ENCODE assay signal across 11 cellular contexts in genomic region chr18:13370995-13371625, GRCh38.
"Had no signal": no experiment of that assay in that cellular context is flagged by ENCODE, and none has a peak within 500 bp of the region (broad histone marks: within the 10 kb centered on the region; RNA-seq: fewer than 3 reads in every experiment).

No MANE protein-coding gene starts in this region.

- DNase-seq: activated CD4-positive, alpha-beta T cell treated with anti-CD3 and anti-CD28 coated beads, Interleukin-2, amount 50 U/mL, for 4 hours; activated naive CD4-positive, alpha-beta T cell treated with Interleukin-2 at 50 U/mL for 16 hours; erythroblast; hippocampal formation; mammary epithelial cell; pancreas; stimulated activated CD4-positive, alpha-beta T cell treated with anti-CD3 and anti-CD28 coated beads, Interleukin-4, amount 100 ng/mL, for 4 hours; T-helper 2 cell; uterus had no signal

- H3K4me3 ChIP-seq: cardiac muscle cell, pancreas, uterus had no signal

- H3K36me3 ChIP-seq: cardiac muscle cell, pancreas, uterus had no signal

- H3K27me3 ChIP-seq: cardiac muscle cell, pancreas, uterus had no signal

- H3K4me3 Mint-ChIP-seq: neural crest cell had no signal

- H3K27ac ChIP-seq: cardiac muscle cell, uterus had no signal

- ATAC-seq: pancreas had no signal

- H3K9me3 ChIP-seq: pancreas, uterus had no signal

- H3K9me3 Mint-ChIP-seq: neural crest cell had no signal

- H3K4me1 ChIP-seq: uterus had no signal
